In the genomic region with DNA sequence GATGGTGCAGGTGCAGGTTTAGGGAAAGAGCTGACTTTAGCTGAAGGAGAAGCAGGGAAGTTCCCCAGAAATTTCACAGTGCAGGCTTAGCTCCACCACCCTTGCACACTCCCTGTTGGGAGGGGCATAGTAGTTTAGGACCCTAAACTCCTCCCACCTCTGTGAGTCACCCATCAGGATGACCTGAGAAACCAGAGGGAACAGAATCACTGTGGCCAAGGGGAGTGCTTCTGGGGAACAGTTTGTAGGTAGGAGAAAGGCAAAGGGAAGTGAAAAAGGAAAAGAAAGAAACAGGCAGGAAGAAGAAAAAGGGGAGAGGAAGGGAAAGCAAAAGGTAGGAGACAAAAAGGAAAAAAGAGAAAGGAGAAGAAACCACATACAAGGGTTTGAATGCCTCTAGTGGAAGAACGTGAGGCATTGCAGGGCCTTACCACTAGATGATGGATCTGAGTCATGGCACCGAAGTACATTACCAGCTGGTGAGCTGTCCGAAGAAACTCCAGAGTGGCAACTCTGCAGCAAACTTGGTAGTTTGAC, we compare ENCODE assay signal across 8 cellular contexts.
DNase-seq lines count a peak whose midpoint lies in the region; ATAC-seq and TF ChIP-seq lines count a peak whose summit lies in the region.

No MANE protein-coding gene starts in this region.

- TF ChIP-seq CTCF in BJ (IDR thresholded peaks at IDR 0.05; ENCODE audit: insufficient read depth, low read depth, low read length) (peak; percentile 76), kidney epithelial cell (IDR thresholded peaks at IDR 0.05; ENCODE audit: insufficient read depth, low read length, poor library complexity, severe bottlenecking) (peak; percentile 48)

- H3K27me3 ChIP-seq in BJ (ENCODE audit: control insufficient read depth, insufficient read depth, low read length): no peaks in the 10 kb centered on the region
- no peaks in the 10 kb centered on the region for H3K27me3 ChIP-seq in kidney epithelial cell (ENCODE audit: control insufficient read depth, insufficient read depth, low read length)

- H3K4me3 ChIP-seq in BJ (ENCODE audit: low read depth, low read length) (no peak overlapping the region), kidney epithelial cell (ENCODE audit: low read depth, low read length) (no peak overlapping the region)

- H3K36me3 ChIP-seq in BJ (ENCODE audit: control insufficient read depth, insufficient read depth, low read length) (no peaks in the 10 kb centered on the region), kidney epithelial cell (ENCODE audit: control insufficient read depth, insufficient read depth, low read length) (no peaks in the 10 kb centered on the region)

- peak; percentile 46 for DNase-seq in BJ (ENCODE audit: low read depth)
- DNase-seq in HS-5 (ENCODE audit: low read depth): peak; percentile 79
- DNase-seq in SW480 (ENCODE audit: low spot score): peak; percentile 49
- peak; percentile 37 for DNase-seq in kidney epithelial cell (ENCODE audit: low read depth)
- DNase-seq in stimulated activated CD4-positive, alpha-beta T cell treated with anti-CD3 and anti-CD28 coated beads, Interleukin-1b, Interleukin-23, amount 100 ng/mL, for 48 hours: no peak
- no peak for DNase-seq in activated CD4-positive, alpha-beta T cell treated with anti-CD3 and anti-CD28 coated beads for 48 hours
- no peak for DNase-seq in dermis blood vessel endothelial cell

- CTCF ChIA-PET in BJ (lab: Yijun Ruan, JAX): interaction anchor here (0.6 to 1.6 kb wide), 15 partner anchors 8 to 1822 kb away, joined by 3 to 13 read pairs (median 3); partner anchors contain the start of gene TMTC2

- POLR2A ChIA-PET in BJ (lab: Charles Lee): no interaction called here

- ATAC-seq in GM21390 (IDR thresholded peaks at IDR 0.05; ENCODE audit: unreplicated experiment): peak; percentile 75

Comparison
In these comparisons a context has a peak if more than half of its experiments do, and no peak if none do; other contexts are left out.
1. DNase-seq: peak in BJ (single experiment), HS-5 (single experiment), SW480 (single experiment) and kidney epithelial cell (single experiment); none in stimulated activated CD4-positive, alpha-beta T cell treated with anti-CD3 and anti-CD28 coated beads, Interleukin-1b, Interleukin-23, amount 100 ng/mL, for 48 hours (single experiment), activated CD4-positive, alpha-beta T cell treated with anti-CD3 and anti-CD28 coated beads for 48 hours (single experiment) and dermis blood vessel endothelial cell (single experiment).